9 cellular contexts compared by ENCODE assay signal in genomic region chr3:184502123-184502667, GRCh38.
"Had no signal": no experiment of that assay in that cellular context is flagged by ENCODE, and none has a peak within 500 bp of the region (broad histone marks: within the 10 kb centered on the region; RNA-seq: fewer than 3 reads in every experiment).

No MANE protein-coding gene starts in this region.

- ATAC-seq: GM23338, HCT116 had no signal

- H3K36me3 ChIP-seq: HAP-1 had no signal

- H3K27ac ChIP-seq: GM23248 had no signal

- H3K27ac Mint-ChIP-seq: GM23338, H9, HFFc6 had no signal

- H3K4me3 Mint-ChIP-seq: GM23338, H9, HFFc6 had no signal

- H3K4me1 ChIP-seq: HAP-1 had no signal

- H3K4me3 ChIP-seq: GM23248, GM23338, HAP-1 had no signal

- DNase-seq: GM23248, GOT3, H7, H9, HCEC 1CT, HFFc6 had no signal
